In the genomic region with DNA sequence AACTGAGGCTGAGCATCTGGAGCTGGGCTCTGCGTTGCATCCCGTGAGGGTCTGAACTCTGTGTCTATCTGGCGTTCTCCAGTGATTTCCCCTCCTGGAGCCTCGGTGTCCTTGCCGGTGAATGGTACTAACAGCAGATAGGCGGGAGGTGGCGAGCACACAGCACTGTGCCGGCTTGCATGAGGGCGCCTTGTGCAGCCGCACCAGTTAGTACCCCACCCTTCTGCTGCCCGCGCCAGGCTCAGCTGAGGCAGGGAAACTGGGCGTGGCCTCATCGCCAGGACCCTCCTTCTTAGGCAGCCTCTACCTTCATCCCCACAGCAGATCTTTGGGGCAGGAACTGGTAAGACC, we compare ENCODE assay signal across 6 cellular contexts. TPM values are rescaled to one million over a fixed set of nuclear protein-coding genes. Genes with fewer than 3 reads are reported as not detected.
"Had no signal": no experiment of that assay in that cellular context is flagged by ENCODE, and none has a peak within 500 bp of the region (broad histone marks: within the 10 kb centered on the region; RNA-seq: fewer than 3 reads in every experiment).

No MANE protein-coding gene starts in this region.

- H3K4me3 ChIP-seq: GM23248 had no signal

- H2AFZ ChIP-seq: GM23248 had no signal

- H3K27ac ChIP-seq: GM23248 had no signal

- H3K9ac ChIP-seq: GM23248 had no signal

- DNase-seq: GM23248, GOT3, H7, HCEC 1CT, IMR-90 had no signal

RNA-seq across cellular contexts. Expression of a gene that starts 42.7 kb away (rescaled TPM):
- total RNA-seq: HT-29 had no signal
